In genomic region chr3:140943781-140944547, GRCh38 we compare ENCODE assay signal across 8 cellular contexts. TPM values are rescaled to one million over a fixed set of nuclear protein-coding genes. Genes with fewer than 3 reads are reported as not detected.
DNase-seq lines count a peak whose midpoint lies in the region; ATAC-seq and TF ChIP-seq lines count a peak whose summit lies in the region.

No MANE protein-coding gene starts in this region.

- H3K36me3 ChIP-seq in uterus: no peaks in the 10 kb centered on the region

- H3K27ac ChIP-seq in VCaP: peak overlapping the region; percentile 92
- no peak overlapping the region for H3K27ac ChIP-seq in right cardiac atrium (ENCODE audit: low read length)
- peak overlapping the region in 1 of 2 donors; percentile 98 for H3K27ac ChIP-seq in uterus

- H3K4me3 ChIP-seq in right cardiac atrium (ENCODE audit: low read length) (peak overlapping the region; percentile 85), uterus (no peak overlapping the region)

- no peak for TF ChIP-seq CTCF in VCaP (conservative IDR thresholded peaks at IDR 0.05)
- no peak for TF ChIP-seq CTCF in uterus (IDR thresholded peaks at IDR 0.05)

- H3K9me3 ChIP-seq in right cardiac atrium (ENCODE audit: control insufficient read depth, low read length) (no peaks in the 10 kb centered on the region), uterus (no peaks in the 10 kb centered on the region)

- no peak for DNase-seq in activated T-cell treated with anti-CD3 and anti-CD28 coated beads, Interleukin-2, amount 50 U/mL, for 24 hours
- no peak for DNase-seq in activated T-cell treated with anti-CD3 and anti-CD28 coated beads, Interleukin-2, amount 50 U/mL, for 1 hour
- DNase-seq in right cardiac atrium (no peak), uterus (no peak)
- DNase-seq in stimulated activated CD8-positive, alpha-beta memory T cell treated with anti-CD3 and anti-CD28 coated beads, Interleukin-4, amount 100 ng/mL, for 48 hours: no peak

- no peak overlapping the region for H3K27ac Mint-ChIP-seq in activated T-cell treated with anti-CD3 and anti-CD28 coated beads, Interleukin-2, amount 50 U/mL, for 24 hours
- H3K27ac Mint-ChIP-seq in stimulated activated memory B cell treated with anti-CD40 and anti-IgM and Interleukin-4, amounts not matched to agents 10 μg/mL and 1 μg/mL and 100 μg/mL, for 72 hours: peak overlapping the region; percentile 98

- ATAC-seq in right cardiac atrium: no peak
- no peak for ATAC-seq in stimulated activated memory B cell treated with anti-CD40 and anti-IgM and Interleukin-4, amounts not matched to agents 10 μg/mL and 1 μg/mL and 100 μg/mL, for 72 hours
- ATAC-seq in GM18511 (IDR thresholded peaks at IDR 0.05; ENCODE audit: unreplicated experiment): no peak

- H3K27me3 ChIP-seq in right cardiac atrium (ENCODE audit: control insufficient read depth, insufficient read depth) (no peaks in the 10 kb centered on the region), uterus (no peaks in the 10 kb centered on the region)

- no peaks in the 10 kb centered on the region for H3K27me3 Mint-ChIP-seq in activated T-cell treated with anti-CD3 and anti-CD28 coated beads, Interleukin-2, amount 50 U/mL, for 24 hours
- no peaks in the 10 kb centered on the region for H3K27me3 Mint-ChIP-seq in stimulated activated memory B cell treated with anti-CD40 and anti-IgM and Interleukin-4, amounts not matched to agents 10 μg/mL and 1 μg/mL and 100 μg/mL, for 72 hours

- peaks cover 63% of the 10 kb centered on the region for H3K4me1 Mint-ChIP-seq in activated T-cell treated with anti-CD3 and anti-CD28 coated beads, Interleukin-2, amount 50 U/mL, for 24 hours (ENCODE audit: low read depth)
- peaks cover 57% of the 10 kb centered on the region for H3K4me1 Mint-ChIP-seq in stimulated activated memory B cell treated with anti-CD40 and anti-IgM and Interleukin-4, amounts not matched to agents 10 μg/mL and 1 μg/mL and 100 μg/mL, for 72 hours

- H3K36me3 Mint-ChIP-seq in activated T-cell treated with anti-CD3 and anti-CD28 coated beads, Interleukin-2, amount 50 U/mL, for 24 hours (ENCODE audit: low read depth): peaks cover 40% of the 10 kb centered on the region
- peaks cover 11% of the 10 kb centered on the region for H3K36me3 Mint-ChIP-seq in stimulated activated memory B cell treated with anti-CD40 and anti-IgM and Interleukin-4, amounts not matched to agents 10 μg/mL and 1 μg/mL and 100 μg/mL, for 72 hours

- H3K4me1 ChIP-seq in right cardiac atrium (ENCODE audit: control insufficient read depth, insufficient read depth, low read length) (no peaks in the 10 kb centered on the region), uterus (peaks cover 0 to 10% of the 10 kb centered on the region in 2 donors)

- 57% methylated on average over 5 of the region's 5 CpGs for WGBS in right cardiac atrium

- H3K4me3 Mint-ChIP-seq in activated T-cell treated with anti-CD3 and anti-CD28 coated beads, Interleukin-2, amount 50 U/mL, for 24 hours: peak overlapping the region; percentile 95
- peak overlapping the region; percentile 99 for H3K4me3 Mint-ChIP-seq in stimulated activated memory B cell treated with anti-CD40 and anti-IgM and Interleukin-4, amounts not matched to agents 10 μg/mL and 1 μg/mL and 100 μg/mL, for 72 hours

- intact Hi-C loops in right cardiac atrium (cut with DNase I): no loop called here
- intact Hi-C loops in uterus (cut with DNase I; ENCODE audit: low total_unique reads): no loop called here

- TF ChIP-seq POLR2A in uterus (IDR thresholded peaks at IDR 0.05): no peak

- peaks cover 4% of the 10 kb centered on the region for H3K9me3 Mint-ChIP-seq in activated T-cell treated with anti-CD3 and anti-CD28 coated beads, Interleukin-2, amount 50 U/mL, for 24 hours
- H3K9me3 Mint-ChIP-seq in stimulated activated memory B cell treated with anti-CD40 and anti-IgM and Interleukin-4, amounts not matched to agents 10 μg/mL and 1 μg/mL and 100 μg/mL, for 72 hours: peaks cover 2% of the 10 kb centered on the region

RNA-seq across cellular contexts. Expression of gene SLC25A36, which starts 2.3 kb away (rescaled TPM):
- 10 to 100 TPM; 60.0 to 75.0 (median 70.4) TPM for total RNA-seq in right cardiac atrium
- polyA plus RNA-seq in right cardiac atrium: 34.3 TPM
- 100 to 1,000 TPM in 1 of 4 donors, 10 to 100 TPM in 3; 73.2 to 273 (median 83.7) TPM for total RNA-seq in uterus
